In genomic region chr9:134554011-134554749, GRCh38 we compare ENCODE assay signal across 18 cellular contexts.
"Had no signal": no experiment of that assay in that cellular context is flagged by ENCODE, and none has a peak within 500 bp of the region (broad histone marks: within the 10 kb centered on the region; RNA-seq: fewer than 3 reads in every experiment).

No MANE protein-coding gene starts in this region.

- H3K4me1 Mint-ChIP-seq: activated CD4-positive, alpha-beta T cell treated with anti-CD3 and anti-CD28 coated beads for 36 hours; naive thymus-derived CD4-positive, alpha-beta T cell had no signal

- H3K27me3 ChIP-seq: uterus had no signal

- H3K4me3 Mint-ChIP-seq: activated CD4-positive, alpha-beta T cell treated with anti-CD3 and anti-CD28 coated beads for 36 hours; activated CD8-positive, alpha-beta T cell treated with anti-CD3 and anti-CD28 coated beads for 36 hours; naive thymus-derived CD4-positive, alpha-beta T cell had no signal

- H3K36me3 ChIP-seq: gastroesophageal sphincter, neutrophil, stomach, thoracic aorta, uterus had no signal

- DNase-seq: activated CD4-positive, alpha-beta T cell treated with anti-CD3 and anti-CD28 coated beads for 36 hours; activated CD8-positive, alpha-beta memory T cell treated with anti-CD3 and anti-CD28 coated beads, Interleukin-2, amount 50 U/mL, for 48 hours; activated CD8-positive, alpha-beta T cell treated with anti-CD3 and anti-CD28 coated beads for 36 hours; activated naive CD4-positive, alpha-beta T cell; central memory CD4-positive, alpha-beta T cell; cortex of kidney; effector memory CD4-positive, alpha-beta T cell; naive thymus-derived CD4-positive, alpha-beta T cell; stimulated activated CD4-positive, alpha-beta T cell treated with anti-CD3 and anti-CD28 coated beads, Interleukin-12 subunit alpha, Interleukin-12 subunit beta, amount 100 ng/mL, for 4 hours; stimulated activated CD4-positive, alpha-beta T cell treated with anti-CD3 and anti-CD28 coated beads, Interleukin-2, amount 100 ng/mL, for 48 hours; stomach; T-helper 9 cell; uterus had no signal

- H3K4me1 ChIP-seq: uterus had no signal

- H3K4me3 ChIP-seq: gastroesophageal sphincter, lung, stomach, thoracic aorta, uterus had no signal

- H3K27ac Mint-ChIP-seq: activated CD4-positive, alpha-beta T cell treated with anti-CD3 and anti-CD28 coated beads for 36 hours; activated CD8-positive, alpha-beta T cell treated with anti-CD3 and anti-CD28 coated beads for 36 hours; naive thymus-derived CD4-positive, alpha-beta T cell had no signal

- H3K9me3 ChIP-seq: gastroesophageal sphincter, neutrophil, stomach, thoracic aorta, uterus had no signal

- H3K27ac ChIP-seq: epithelial cell of prostate, neutrophil, stomach, thoracic aorta, uterus had no signal

- ATAC-seq: activated CD4-positive, alpha-beta T cell treated with anti-CD3 and anti-CD28 coated beads for 36 hours; activated CD8-positive, alpha-beta T cell treated with anti-CD3 and anti-CD28 coated beads for 36 hours; naive thymus-derived CD4-positive, alpha-beta T cell had no signal
